8 cellular contexts compared by ENCODE assay signal in genomic region chr12:57459055-57459749, GRCh38. TPM values are rescaled to one million over a fixed set of nuclear protein-coding genes. Genes with fewer than 3 reads are reported as not detected.
DNase-seq lines count a peak whose midpoint lies in the region; ATAC-seq, FAIRE-seq and TF ChIP-seq lines count a peak whose summit lies in the region.

No MANE protein-coding gene starts in this region.

- H3K36me3 Mint-ChIP-seq in natural killer cell = no peaks in the 10 kb centered on the region

- H3K4me1 Mint-ChIP-seq in natural killer cell = peaks cover 45 to 54% of the 10 kb centered on the region in 2 donors

- peaks cover 5% of the 10 kb centered on the region; the same call in 1 of the 2 replicates for H3K27me3 ChIP-seq in DOHH2 (ENCODE audit: control insufficient read depth, low read length)

- peaks cover 19% of the 10 kb centered on the region; the same call in 1 of the 2 replicates for H3F3A ChIP-seq in DOHH2 (ENCODE audit: control insufficient read depth, insufficient read depth)

- no peaks in the 10 kb centered on the region for H3K36me3 ChIP-seq in DOHH2 (ENCODE audit: control insufficient read depth, low read length)

- TF ChIP-seq CTCF in DOHH2 (IDR thresholded peaks at IDR 0.05; ENCODE audit: low read depth, low read length, poor library complexity, severe bottlenecking) = peak; percentile 98
- TF ChIP-seq CTCF in fibroblast of pulmonary artery (IDR thresholded peaks at IDR 0.05; ENCODE audit: low read length, missing control alignments) = peak; percentile 96
- TF ChIP-seq CTCF in natural killer cell (IDR thresholded peaks at IDR 0.05) = peak; percentile 93

- H3K27me3 Mint-ChIP-seq in natural killer cell (ENCODE audit: low read depth in 2 of 2) = peaks cover 0 to 15% of the 10 kb centered on the region in 2 donors

- H3K4me3 ChIP-seq in DOHH2 (ENCODE audit: low read length) (peak overlapping the region; percentile 83), fibroblast of pulmonary artery (replicated peaks; ENCODE audit: low read depth, low read length) (peak overlapping the region; percentile 79)

- no peaks in the 10 kb centered on the region for H3K9me2 ChIP-seq in DOHH2 (replicated peaks; ENCODE audit: control insufficient read depth, low read length)

- H3K79me2 ChIP-seq in DOHH2 (ENCODE audit: control insufficient read depth, low read length) = no peaks in the 10 kb centered on the region

- peak overlapping the region; percentile 92 for H3K4me2 ChIP-seq in DOHH2 (ENCODE audit: low read length)

- peak; percentile 97 to 98 for DNase-seq in Kasumi-1 (lab: John Stamatoyannopoulos, UW)
- peak; percentile 90 for DNase-seq in RCC 7860 (ENCODE audit: low spot score)
- DNase-seq in activated T-helper 1 cell treated with anti-CD3 and anti-CD28 coated beads, Interleukin-2, amount 50 U/mL, for 16 hours (ENCODE audit: low read depth in 1 of 2, low spot score in 1 of 2) = peak; percentile 83 to 84
- peak; percentile 97 for DNase-seq in fibroblast of pulmonary artery (ENCODE audit: low read depth)
- peak; percentile 88 for DNase-seq in natural killer cell
- DNase-seq in stimulated activated naive CD4-positive, alpha-beta T cell (lab: John Stamatoyannopoulos, UW) = peak; percentile 85 to 95 (median 88)

- peak overlapping the region; percentile 94 to 96 for H3K27ac Mint-ChIP-seq in natural killer cell

- H3K4me1 ChIP-seq in DOHH2 (ENCODE audit: control insufficient read depth, low read length) = peaks cover 53% of the 10 kb centered on the region

- no peaks in the 10 kb centered on the region for H3K9me3 ChIP-seq in DOHH2 (ENCODE audit: control insufficient read depth, insufficient read depth, low read length)

- H4K20me1 ChIP-seq in DOHH2 (ENCODE audit: control insufficient read depth, insufficient read depth, low read depth, low read length) = no peaks in the 10 kb centered on the region

- peak overlapping the region; percentile 95 for H3K4me3 Mint-ChIP-seq in natural killer cell

- FAIRE-seq in RCC 7860 (lab: Jason Lieb, UNC) = no peak

- H3K27ac ChIP-seq in DOHH2 (ENCODE audit: low read depth, low read length) = peak overlapping the region; percentile 75

- intact Hi-C loops in natural killer cell (cut with micrococcal nuclease) = loop anchor here (1.0 to 2.0 kb wide), 2 partner anchors 28 to 163 kb away; partner anchors contain the start of gene R3HDM2

- no peaks in the 10 kb centered on the region for H3K9me3 Mint-ChIP-seq in natural killer cell

- ATAC-seq in GM21825 (IDR thresholded peaks at IDR 0.05; ENCODE audit: unreplicated experiment) (peak; percentile 53), natural killer cell (peak; percentile 78 to 91 (median 84))

RNA-seq across cellular contexts. Expression of gene GLI1, which starts 0.4 kb away (rescaled TPM):
- total RNA-seq in natural killer cell = 1 to 10 TPM in 1 of 3 donors, under 1 TPM in 2; 0.50 to 1.4 (median 0.99) TPM

RNA-seq across cellular contexts. Expression of gene INHBE, which starts 4.1 kb away (rescaled TPM):
- total RNA-seq in natural killer cell = not detected

RNA-seq across cellular contexts. Expression of gene ARHGAP9, which starts 20.5 kb away (rescaled TPM):
- total RNA-seq in natural killer cell = 1,000 to 10,000 TPM in 2 of 3 donors, 100 to 1,000 TPM in 1; 558 to 1,091 (median 1,015) TPM

RNA-seq across cellular contexts. Expression of gene INHBC, which starts 24.6 kb away (rescaled TPM):
- total RNA-seq in natural killer cell = under 1 TPM; 0.18 to 0.35 (median 0.31) TPM

RNA-seq across cellular contexts. Expression of gene R3HDM2, which starts 28.4 kb away (rescaled TPM):
- total RNA-seq in natural killer cell = 100 to 1,000 TPM; 110 to 124 (median 123) TPM

Comparison
In these comparisons a context has a peak if more than half of its experiments do, and no peak if none do; other contexts are left out.
1. Peak in every context shown above with its lines: DNase-seq, ATAC-seq, H3K4me3 ChIP-seq and H3K27ac ChIP-seq.